ENCODE assay signal across 17 cellular contexts in the genomic region with DNA sequence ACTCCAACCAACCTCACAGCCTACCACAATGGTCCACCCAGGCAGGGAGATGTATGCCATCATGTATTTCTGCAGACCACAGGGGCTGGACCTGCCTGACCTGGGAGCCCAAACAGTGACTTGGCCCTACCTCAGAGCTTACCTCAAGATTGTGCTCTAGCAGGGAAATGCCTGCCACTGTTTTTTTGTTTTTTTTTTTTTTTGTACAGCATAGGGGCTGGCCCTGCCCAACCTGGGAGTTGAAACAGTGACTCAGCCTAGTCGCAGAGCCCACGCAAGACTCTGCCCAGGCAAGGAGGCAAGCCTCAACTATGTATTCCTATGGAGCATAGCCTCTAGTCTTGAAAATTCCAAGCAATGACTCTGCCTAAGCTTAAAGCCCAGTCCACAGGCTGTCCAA. TPM values are rescaled to one million over a fixed set of nuclear protein-coding genes. Genes with fewer than 3 reads are reported as not detected.
DNase-seq lines count a peak whose midpoint lies in the region; ATAC-seq and TF ChIP-seq lines count a peak whose summit lies in the region.
"Had no signal": no experiment of that assay in that cellular context is flagged by ENCODE, and none has a peak within 500 bp of the region (broad histone marks: within the 10 kb centered on the region; RNA-seq: fewer than 3 reads in every experiment).

No MANE protein-coding gene starts in this region.

- H3K27ac ChIP-seq in smooth muscle cell (ENCODE audit: low read depth) (peak overlapping the region; percentile 74), colonic mucosa (no peak overlapping the region), aorta (ENCODE audit: low read depth in 1 of 2, low read length in 2 of 2) (no peak overlapping the region)
- H3K27ac ChIP-seq: coronary artery, parathyroid adenoma, stomach, WERI-Rb-1 had no signal

- H3K9ac ChIP-seq in smooth muscle cell (ENCODE audit: low read depth) (no peak overlapping the region), colonic mucosa (ENCODE audit: low read depth in 2 of 2, low read length in 2 of 2) (no peak overlapping the region)
- H3K9ac ChIP-seq: parathyroid adenoma had no signal

- H3F3A ChIP-seq in smooth muscle cell (ENCODE audit: low read depth): peaks cover 28% of the 10 kb centered on the region

- peaks cover 0 to 5% of the 10 kb centered on the region in 2 donors for H3K9me3 Mint-ChIP-seq in activated T-cell treated with anti-CD3 and anti-CD28 coated beads, Interleukin-2, amount 50 U/mL, for 72 hours
- peaks cover 4% of the 10 kb centered on the region for H3K9me3 Mint-ChIP-seq in activated T-cell treated with anti-CD3 and anti-CD28 coated beads, Interleukin-2, amount 50 U/mL, for 24 hours
- H3K9me3 Mint-ChIP-seq: H9 had no signal

- H4K20me1 ChIP-seq in smooth muscle cell (ENCODE audit: low read depth): no peaks in the 10 kb centered on the region

- H3K36me3 ChIP-seq in smooth muscle cell (ENCODE audit: low read depth) (no peaks in the 10 kb centered on the region), colonic mucosa (no peaks in the 10 kb centered on the region), aorta (ENCODE audit: control insufficient read depth in 1 of 2, insufficient read depth in 2 of 2, low read length in 1 of 2) (no peaks in the 10 kb centered on the region)
- H3K36me3 ChIP-seq: stomach, WERI-Rb-1 had no signal

- peaks cover 7% of the 10 kb centered on the region for H3K27me3 Mint-ChIP-seq in activated T-cell treated with anti-CD3 and anti-CD28 coated beads, Interleukin-2, amount 50 U/mL, for 72 hours (ENCODE audit: low read depth)
- peaks cover under 1% of the 10 kb centered on the region for H3K27me3 Mint-ChIP-seq in activated T-cell treated with anti-CD3 and anti-CD28 coated beads, Interleukin-2, amount 50 U/mL, for 24 hours

- peak; percentile 51 for DNase-seq in activated T-cell treated with anti-CD3 and anti-CD28 coated beads, Interleukin-2, amount 50 U/mL, for 72 hours
- no peak for DNase-seq in activated T-cell treated with anti-CD3 and anti-CD28 coated beads, Interleukin-2, amount 50 U/mL, for 24 hours
- DNase-seq in astrocyte of the hippocampus (ENCODE audit: low read depth, low spot score): peak; percentile 36
- no peak for DNase-seq in smooth muscle cell (lab: John Stamatoyannopoulos, UW; ENCODE audit: unreplicated experiment)
- DNase-seq in colonic mucosa: no peak
- DNase-seq in aorta: no peak
- DNase-seq: H9, NCI-H1417 treated with DMSO at 0.1 percent for 48 hours, NCI-H774, stomach, WERI-Rb-1 had no signal

- H3K27ac Mint-ChIP-seq in activated T-cell treated with anti-CD3 and anti-CD28 coated beads, Interleukin-2, amount 50 U/mL, for 72 hours: no peak overlapping the region
- H3K27ac Mint-ChIP-seq in activated T-cell treated with anti-CD3 and anti-CD28 coated beads, Interleukin-2, amount 50 U/mL, for 24 hours: no peak overlapping the region
- H3K27ac Mint-ChIP-seq: H9, mesothelial cell of epicardium had no signal

- peak overlapping the region; percentile 41 for H3K4me2 ChIP-seq in smooth muscle cell

- H3K79me2 ChIP-seq in smooth muscle cell (ENCODE audit: low read depth): no peaks in the 10 kb centered on the region
- H3K79me2 ChIP-seq: parathyroid adenoma had no signal

- H3K27me3 ChIP-seq in smooth muscle cell (ENCODE audit: low read depth): no peaks in the 10 kb centered on the region
- H3K27me3 ChIP-seq in colonic mucosa: no peaks in the 10 kb centered on the region
- H3K27me3 ChIP-seq in aorta (ENCODE audit: control insufficient read depth in 1 of 2, insufficient read depth in 2 of 2, low read length in 1 of 2): no peaks in the 10 kb centered on the region
- H3K27me3 ChIP-seq: stomach had no signal

- WGBS in smooth muscle cell (ENCODE audit: low lambda C conversion rate): 46% methylated on average over 2 of the region's 2 CpGs
- WGBS in aorta, 2 donors: 91 to 92% methylated on average over 2 of the region's 2 CpGs

- intact Hi-C loops in colonic mucosa (cut with DNase I): no loop called here
- intact Hi-C loops in aorta (cut with DNase I): no loop called here

- peak; percentile 88 to 93 for ATAC-seq in activated T-cell treated with anti-CD3 and anti-CD28 coated beads, Interleukin-2, amount 50 U/mL, for 72 hours (replicated peaks in 1 of 2)
- ATAC-seq in HG02798 (IDR thresholded peaks at IDR 0.05; ENCODE audit: poor library complexity, unreplicated experiment) (peak; percentile 66), aorta (ENCODE audit: low FRiP score) (no peak), HG03139 (IDR thresholded peaks at IDR 0.05; ENCODE audit: unreplicated experiment) (no peak)

- TF ChIP-seq CTCF in smooth muscle cell (IDR thresholded peaks at IDR 0.05; ENCODE audit: borderline replicate concordance, insufficient read depth, poor library complexity, severe bottlenecking) (no peak), colonic mucosa (IDR thresholded peaks at IDR 0.05) (no peak)

- peaks cover 45% of the 10 kb centered on the region for H3K4me1 Mint-ChIP-seq in activated T-cell treated with anti-CD3 and anti-CD28 coated beads, Interleukin-2, amount 50 U/mL, for 72 hours (ENCODE audit: low read depth)
- H3K4me1 Mint-ChIP-seq in activated T-cell treated with anti-CD3 and anti-CD28 coated beads, Interleukin-2, amount 50 U/mL, for 24 hours (ENCODE audit: low read depth): peaks cover 40% of the 10 kb centered on the region

- no peak overlapping the region for H2AFZ ChIP-seq in smooth muscle cell (ENCODE audit: low read depth)
- H2AFZ ChIP-seq: parathyroid adenoma had no signal

- peak overlapping the region; percentile 17 to 44 for H3K4me3 Mint-ChIP-seq in activated T-cell treated with anti-CD3 and anti-CD28 coated beads, Interleukin-2, amount 50 U/mL, for 72 hours
- no peak overlapping the region for H3K4me3 Mint-ChIP-seq in activated T-cell treated with anti-CD3 and anti-CD28 coated beads, Interleukin-2, amount 50 U/mL, for 24 hours
- H3K4me3 Mint-ChIP-seq: activated naive CD8-positive, alpha-beta T cell; H9; mesothelial cell of epicardium had no signal

- no peaks in the 10 kb centered on the region for H3K9me3 ChIP-seq in smooth muscle cell (replicated peaks; ENCODE audit: low read depth)
- no peaks in the 10 kb centered on the region for H3K9me3 ChIP-seq in colonic mucosa
- H3K9me3 ChIP-seq in aorta (ENCODE audit: control insufficient read depth, low read length): no peaks in the 10 kb centered on the region
- H3K9me3 ChIP-seq: stomach had no signal

- H3K4me3 ChIP-seq in smooth muscle cell: no peak overlapping the region
- no peak overlapping the region for H3K4me3 ChIP-seq in colonic mucosa
- H3K4me3 ChIP-seq in aorta (ENCODE audit: low read length in 2 of 2): no peak overlapping the region
- H3K4me3 ChIP-seq: coronary artery, stomach had no signal

- H3K4me1 ChIP-seq in smooth muscle cell (ENCODE audit: low read depth) (peaks cover 11% of the 10 kb centered on the region), colonic mucosa (no peaks in the 10 kb centered on the region), aorta (ENCODE audit: control insufficient read depth in 1 of 2, insufficient read depth in 2 of 2, low read length in 2 of 2) (no peaks in the 10 kb centered on the region)
- H3K4me1 ChIP-seq: parathyroid adenoma, stomach had no signal

- H3K36me3 Mint-ChIP-seq in activated T-cell treated with anti-CD3 and anti-CD28 coated beads, Interleukin-2, amount 50 U/mL, for 72 hours (ENCODE audit: insufficient read depth in 2 of 2): peaks cover 3 to 8% of the 10 kb centered on the region in 2 donors
- H3K36me3 Mint-ChIP-seq in activated T-cell treated with anti-CD3 and anti-CD28 coated beads, Interleukin-2, amount 50 U/mL, for 24 hours (ENCODE audit: low read depth): no peaks in the 10 kb centered on the region
- H3K36me3 Mint-ChIP-seq: activated naive CD8-positive, alpha-beta T cell had no signal

RNA-seq across cellular contexts. Expression of a gene that starts 39.3 kb away (rescaled TPM):
- 100 to 1,000 TPM; 213 to 256 TPM for total RNA-seq in activated T-cell treated with anti-CD3 and anti-CD28 coated beads, Interleukin-2, amount 50 U/mL, for 72 hours
- total RNA-seq in smooth muscle cell: 99.2 and 118 TPM in 2 replicates
- 26.7 and 34.2 TPM in 2 replicates for polyA plus RNA-seq in smooth muscle cell
- total RNA-seq in colonic mucosa: 10 to 100 TPM; 37.1 to 55.4 TPM
- total RNA-seq in aorta: 10 to 100 TPM; 17.3 to 26.0 TPM
- 1 to 10 TPM; 2.8 to 5.4 TPM for polyA plus RNA-seq in aorta

Comparison
In these comparisons a context has a peak if more than half of its experiments do, and no peak if none do; other contexts are left out.
1. DNase-seq: peak in activated T-cell treated with anti-CD3 and anti-CD28 coated beads, Interleukin-2, amount 50 U/mL, for 72 hours (2 of 2) and astrocyte of the hippocampus (single experiment); none in activated T-cell treated with anti-CD3 and anti-CD28 coated beads, Interleukin-2, amount 50 U/mL, for 24 hours (single experiment), smooth muscle cell (single experiment), colonic mucosa (single experiment) and aorta (0 of 2).
2. ATAC-seq: peak in activated T-cell treated with anti-CD3 and anti-CD28 coated beads, Interleukin-2, amount 50 U/mL, for 72 hours (2 of 2) and HG02798 (single experiment); none in aorta (single experiment) and HG03139 (single experiment).